8 cellular contexts compared by ENCODE assay signal in the genomic region with DNA sequence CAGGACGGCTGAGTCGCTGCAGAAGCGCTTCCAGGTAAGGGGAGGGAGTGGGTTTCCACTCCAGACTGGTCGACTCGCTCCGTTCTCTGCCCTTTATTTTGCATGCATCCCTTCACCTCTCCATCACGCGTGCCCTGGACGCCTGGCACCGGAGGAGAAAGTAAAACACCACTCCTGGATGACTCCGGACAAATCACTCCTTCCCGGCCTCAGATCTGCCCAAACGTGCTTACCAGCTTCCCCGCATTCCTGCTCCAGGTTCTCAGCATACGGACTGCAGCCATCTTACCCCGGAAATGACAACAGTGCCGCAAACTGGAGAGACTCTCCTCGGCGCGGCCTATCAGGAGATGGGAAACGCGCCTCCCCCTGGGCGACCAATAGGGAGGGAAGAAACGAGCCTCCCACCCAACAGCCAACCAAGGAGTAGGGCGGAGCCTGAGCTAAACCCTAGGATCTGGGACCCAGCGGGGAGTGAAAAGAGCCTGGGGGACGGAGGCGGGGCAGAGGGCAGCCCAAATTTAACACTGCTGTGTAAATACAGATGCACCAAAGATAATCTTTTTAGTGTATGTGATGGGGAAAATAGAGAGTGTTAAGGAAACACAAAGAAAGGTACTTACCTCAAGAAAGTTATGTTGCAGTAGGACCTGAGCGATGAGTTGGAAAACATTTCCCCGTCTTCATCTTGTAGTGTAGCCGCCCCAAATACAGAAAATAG. TPM values are rescaled to one million over a fixed set of nuclear protein-coding genes. Genes with fewer than 3 reads are reported as not detected.
DNase-seq lines count a peak whose midpoint lies in the region; ATAC-seq, FAIRE-seq and TF ChIP-seq lines count a peak whose summit lies in the region.

Gene DBT, minus strand, starts transcription at position 298 of the 721 bp plus-strand sequence. Its CDS starts 14 bp downstream, at position 284.

- no peaks in the 10 kb centered on the region for H3K9me3 ChIP-seq in keratinocyte (ENCODE audit: control insufficient read depth, low read depth, low read length)

- peak within 1 kb of the TSS; percentile 88 for H3K9ac ChIP-seq in keratinocyte (ENCODE audit: control insufficient read depth, extremely low read depth, insufficient read depth, low read length)

- H3K79me2 ChIP-seq in keratinocyte (ENCODE audit: control insufficient read depth, insufficient read depth, low read length) = peaks cover 31% of the 10 kb centered on the region

- peaks cover 12% of the 10 kb centered on the region for H3K4me1 ChIP-seq in keratinocyte (ENCODE audit: control insufficient read depth, extremely low read depth, insufficient read depth, low read length)

- peak within 1 kb of the TSS; percentile 85 for H3K27ac ChIP-seq in keratinocyte (ENCODE audit: control insufficient read depth, insufficient read depth, low read length)

- H2AFZ ChIP-seq in keratinocyte (ENCODE audit: control insufficient read depth, low read length) = peak within 1 kb of the TSS; percentile 99

- no peaks in the 10 kb centered on the region for H3K36me3 ChIP-seq in keratinocyte (ENCODE audit: control insufficient read depth in 2 of 2, extremely low read depth in 1 of 2, insufficient read depth in 2 of 2, low read length in 2 of 2)

- no peaks in the 10 kb centered on the region for H4K20me1 ChIP-seq in keratinocyte (ENCODE audit: control insufficient read depth, extremely low read depth, insufficient read depth, low read length)

- no peak for TF ChIP-seq CTCF in keratinocyte (optimal IDR thresholded peaks at IDR 0.05 in 1 of 3, IDR thresholded peaks at IDR 0.05 in 1 of 3, conservative IDR thresholded peaks at IDR 0.05 in 1 of 3; ENCODE audit: extremely low read depth in 1 of 3, insufficient read depth in 2 of 3, low read length in 3 of 3)

- no peaks in the 10 kb centered on the region for H3K9me1 ChIP-seq in keratinocyte (ENCODE audit: control insufficient read depth, extremely low read depth, insufficient read depth, low read length)

- no peaks in the 10 kb centered on the region for H3K27me3 ChIP-seq in keratinocyte (ENCODE audit: control insufficient read depth, extremely low read depth, insufficient read depth, low read length)

- peak; percentile 99 for DNase-seq in AG20443 (ENCODE audit: low spot score)
- peak; percentile 89 for DNase-seq in NCI-H446 treated with DMSO at 0.1 percent for 48 hours (lab: John Stamatoyannopoulos, UW)
- DNase-seq in cerebellar nuclear complex (lab: John Stamatoyannopoulos, UW) = peak; percentile 76 to 98
- DNase-seq in keratinocyte (ENCODE audit: low read depth, low spot score) = peak; percentile 85
- DNase-seq in stimulated activated CD4-positive, alpha-beta T cell treated with anti-CD3 and anti-CD28 coated beads, Interleukin-15, amount 100 ng/mL, for 1 hour (ENCODE audit: low read depth in 1 of 2, low spot score in 1 of 2) = peak; percentile 75 to 78

- peak within 1 kb of the TSS; percentile 70 to 96 (median 88) for H3K4me3 ChIP-seq in keratinocyte (ENCODE audit: control insufficient read depth in 2 of 3, extremely low read depth in 1 of 3, insufficient read depth in 2 of 3, low read depth in 1 of 3, low read length in 3 of 3)

- ATAC-seq in GM19043 (IDR thresholded peaks at IDR 0.05; ENCODE audit: low read depth, unreplicated experiment) (peak; percentile 100), HG03354 (IDR thresholded peaks at IDR 0.05; ENCODE audit: poor library complexity, severe bottlenecking, unreplicated experiment) (peak; percentile 100)
- peak; percentile 100 for ATAC-seq in activated CD4-positive, CD25-positive, alpha-beta regulatory T cell treated with anti-CD3 and anti-CD28 coated beads, Interleukin-2, amount 50 U/mL, for 24 hours

- peak within 1 kb of the TSS; percentile 82 for H3K4me2 ChIP-seq in keratinocyte (ENCODE audit: control insufficient read depth, extremely low read depth, insufficient read depth, low read depth, low read length)

- dilution Hi-C loops in keratinocyte (cut with MboI; ENCODE audit: extremely low pct_ligation_motif_present, low sequenced_read_pairs) = no loop called here

- peak; percentile 95 for FAIRE-seq in keratinocyte (lab: Jason Lieb, UNC)

RNA-seq across cellular contexts. Expression of gene DBT, which starts in this region (rescaled TPM):
- 7.4 to 16.3 TPM (median 11.3 TPM) in 3 replicates for polyA plus RNA-seq in keratinocyte
- 3.8 TPM for polyA plus RNA-seq in keratinocyte (2011; ENCODE audit: low read depth)
- polyA plus RNA-seq in keratinocyte (2011; cell fraction: cytosol; rRNA removed) = 3.8 and 9.9 TPM in 2 replicates
- polyA plus RNA-seq in keratinocyte (2011; cell fraction: nucleus; rRNA removed) = 8.0 and 10.4 TPM in 2 replicates
- polyA plus RNA-seq in keratinocyte (2012; ENCODE audit: low replicate concordance) = 8.6 and 9.2 TPM in 2 replicates
- 2.1 to 9.4 TPM (median 7.9 TPM) in 3 replicates for polyA minus RNA-seq in keratinocyte
- polyA minus RNA-seq in keratinocyte (2011; cell fraction: cytosol; rRNA and poly(A)+ RNA removed) = 3.6 TPM
- polyA minus RNA-seq in keratinocyte (2011; cell fraction: nucleus; rRNA and poly(A)+ RNA removed) = 5.4 and 16.4 TPM in 2 replicates

Comparison
In these comparisons a context has a peak if more than half of its experiments do, and no peak if none do; other contexts are left out.
1. Peak in every context shown above with its lines: DNase-seq, ATAC-seq, H3K4me3 ChIP-seq and H3K27ac ChIP-seq.